Comparison of ENCODE assay signal across 9 cellular contexts in genomic region chr10:6275022-6275997, GRCh38.
A peak's percentile ranks its signal among the peaks of the same experiment; 100 is the strongest.
DNase-seq lines count a peak whose midpoint lies in the region; ATAC-seq, FAIRE-seq and TF ChIP-seq lines count a peak whose summit lies in the region.
"Had no signal": no experiment of that assay in that cellular context is flagged by ENCODE, and none has a peak within 500 bp of the region (broad histone marks: within the 10 kb centered on the region; RNA-seq: fewer than 3 reads in every experiment).

No MANE protein-coding gene starts in this region.

- peaks cover 16% of the 10 kb centered on the region for H3K4me1 ChIP-seq in endothelial cell of umbilical vein (ENCODE audit: control insufficient read depth, extremely low read depth, insufficient read depth, low read length)
- H3K4me1 ChIP-seq in muscle layer of duodenum (ENCODE audit: control insufficient read depth in 1 of 2, insufficient read depth in 2 of 2, low read length in 2 of 2), result peaks cover 0 to 6% of the 10 kb centered on the region in 2 donors

- TF ChIP-seq CTCF in endothelial cell of umbilical vein (IDR thresholded peaks at IDR 0.05; ENCODE audit: extremely low read depth in 1 of 2, insufficient read depth in 1 of 2, low read depth in 1 of 2, low read length in 2 of 2), result peak in 1 of 2 donors; percentile 3

- TF ChIP-seq POLR2A in H54 (IDR thresholded peaks at IDR 0.05; ENCODE audit: low read depth, low read length), result peak; percentile 70
- peak; percentile 42 for TF ChIP-seq POLR2A in endothelial cell of umbilical vein (IDR thresholded peaks at IDR 0.05; ENCODE audit: low read depth, low read length)

- FAIRE-seq in H54 (lab: Jason Lieb, UNC) (peak; percentile 55), endothelial cell of umbilical vein (lab: Jason Lieb, UNC) (peak; percentile 99)

- peak overlapping the region; percentile 26 for H3K4me2 ChIP-seq in endothelial cell of umbilical vein (ENCODE audit: insufficient read depth, low read length)

- intact Hi-C loops in endothelial cell of umbilical vein (cut with micrococcal nuclease), result loop anchor here (1.0 kb wide), 4 partner anchors 36 to 187 kb away; partner anchors contain the start of gene PFKFB3

- H3K27me3 ChIP-seq in endothelial cell of umbilical vein (ENCODE audit: control insufficient read depth in 2 of 2, insufficient read depth in 2 of 2, low read length in 2 of 2), result no peaks in the 10 kb centered on the region
- H3K27me3 ChIP-seq in muscle layer of duodenum (ENCODE audit: low read depth, low read length), result no peaks in the 10 kb centered on the region

- H3K9me3 ChIP-seq in endothelial cell of umbilical vein (replicated peaks; ENCODE audit: control insufficient read depth, insufficient read depth, low read length) (no peaks in the 10 kb centered on the region), muscle layer of duodenum (ENCODE audit: control insufficient read depth in 1 of 2, low read length in 2 of 2) (no peaks in the 10 kb centered on the region)

- POLR2A ChIA-PET in endothelial cell of umbilical vein (lab: Charles Lee), result interaction anchor here (0.8 to 1.2 kb wide), 3 partner anchors 11 to 126 kb away, joined by 3 to 8 read pairs (median 3); partner anchors contain the start of gene PFKFB3

- dilution Hi-C loops in endothelial cell of umbilical vein (cut with MboI; ENCODE audit: extremely low pct_ligation_motif_present, low sequenced_read_pairs), result no loop called here

- BruUV-seq in endothelial cell of umbilical vein (replicated peaks; lab: Mats Ljungman, UMichigan), result TSS peak; percentile 83

- no peaks in the 10 kb centered on the region for H3K79me2 ChIP-seq in endothelial cell of umbilical vein (ENCODE audit: control insufficient read depth, insufficient read depth, low read length)

- no peaks in the 10 kb centered on the region for H4K20me1 ChIP-seq in endothelial cell of umbilical vein (replicated peaks; ENCODE audit: control insufficient read depth, extremely low read depth, insufficient read depth, low read length)

- peak overlapping the region; percentile 54 for H3K9ac ChIP-seq in endothelial cell of umbilical vein (replicated peaks; ENCODE audit: extremely low read depth, insufficient read depth, low read length)

- no peaks in the 10 kb centered on the region for H3K9me1 ChIP-seq in endothelial cell of umbilical vein (replicated peaks; ENCODE audit: control insufficient read depth, extremely low read depth, insufficient read depth, low read length)

- H3K27ac ChIP-seq in endothelial cell of umbilical vein (ENCODE audit: insufficient read depth, low read depth, low read length) (peak overlapping the region; percentile 88), muscle layer of duodenum (ENCODE audit: low read length) (peak overlapping the region; percentile 53)
- H3K27ac ChIP-seq: SK-N-MC had no signal

- H3K4me3 ChIP-seq in endothelial cell of umbilical vein (replicated peaks in 1 of 3; ENCODE audit: insufficient read depth in 1 of 3, low read depth in 1 of 3, low read length in 3 of 3) (peak overlapping the region in 1 of 3 experiments; percentile 20), muscle layer of duodenum (ENCODE audit: low read depth in 1 of 2, low read length in 2 of 2) (peak overlapping the region in 1 of 2 donors; percentile 17)
- H3K4me3 ChIP-seq: SK-N-MC had no signal

- CTCF ChIA-PET in endothelial cell of umbilical vein (lab: Charles Lee), result interaction anchor here (0.9 to 1.7 kb wide), 10 partner anchors 10 to 189 kb away, joined by 3 to 15 read pairs (median 4); partner anchors contain the start of gene PFKFB3

- H3K36me3 ChIP-seq in endothelial cell of umbilical vein (ENCODE audit: control insufficient read depth in 2 of 2, extremely low read depth in 1 of 2, insufficient read depth in 2 of 2, low read length in 2 of 2), result no peaks in the 10 kb centered on the region
- H3K36me3 ChIP-seq in muscle layer of duodenum (ENCODE audit: control insufficient read depth in 1 of 2, insufficient read depth in 2 of 2, low read length in 2 of 2), result no peaks in the 10 kb centered on the region

- peak; percentile 98 for DNase-seq in Daoy (ENCODE audit: low read depth)
- peak; percentile 85 for DNase-seq in H54 (ENCODE audit: insufficient read length, low spot score)
- DNase-seq in NCI-H446 treated with DMSO at 0.1 percent for 48 hours (lab: John Stamatoyannopoulos, UW), result peak; percentile 20
- DNase-seq in activated T-cell treated with anti-CD3 and anti-CD28 coated beads for 1 hour (ENCODE audit: low read depth), result peak; percentile 64
- peak; percentile 94 for DNase-seq in endothelial cell of umbilical vein (ENCODE audit: low read depth, low spot score)
- peak; percentile 84 for DNase-seq in stimulated activated CD8-positive, alpha-beta memory T cell treated with anti-CD3 and anti-CD28 coated beads, Interleukin-4, amount 100 ng/mL, for 24 hours (ENCODE audit: low read depth)

- peak overlapping the region; percentile 70 for H2AFZ ChIP-seq in endothelial cell of umbilical vein (ENCODE audit: low read depth, low read length)

- ATAC-seq in GM19324 (IDR thresholded peaks at IDR 0.05; ENCODE audit: low FRiP score, unreplicated experiment), result no peak

TF ChIP-seq in endothelial cell of umbilical vein, 7 proteins besides CTCF, POLR2A, EP300 and RAD21:
- TF ChIP-seq JUN (IDR thresholded peaks at IDR 0.05; ENCODE audit: borderline replicate concordance, insufficient read depth, insufficient read length, low read depth), result peak; percentile 94
- TF ChIP-seq POLR2AphosphoS5 (IDR thresholded peaks at IDR 0.05; ENCODE audit: insufficient read depth, low read depth, low read length), result peak; percentile 88
- no peak for TF ChIP-seq MAX (IDR thresholded peaks at IDR 0.05; ENCODE audit: insufficient read depth, insufficient read length)
- no peak for TF ChIP-seq EZH2 (IDR thresholded peaks at IDR 0.05; ENCODE audit: borderline replicate concordance, low read depth, low read length, severe bottlenecking)
- TF ChIP-seq MYC (IDR thresholded peaks at IDR 0.05; ENCODE audit: low read depth, low read length), result peak; percentile 88
- peak; percentile 99 for TF ChIP-seq FOS (IDR thresholded peaks at IDR 0.05; ENCODE audit: borderline replicate concordance, insufficient read depth, low read length)
- TF ChIP-seq GATA2 (IDR thresholded peaks at IDR 0.05; ENCODE audit: insufficient read depth, insufficient read length, low read depth, low read length), result no peak
TF ChIP-seq in endothelial cell of umbilical vein: peak in this region for 4.

Comparison
In these comparisons a context has a peak if more than half of its experiments do, and no peak if none do; other contexts are left out.
1. DNase-seq: peak in every context shown above with its lines; median percentile 98 in Daoy; 94 in endothelial cell of umbilical vein; 85 in H54; 84 in stimulated activated CD8-positive, alpha-beta memory T cell treated with anti-CD3 and anti-CD28 coated beads, Interleukin-4, amount 100 ng/mL, for 24 hours; 64 in activated T-cell treated with anti-CD3 and anti-CD28 coated beads for 1 hour; 20 in NCI-H446 treated with DMSO at 0.1 percent for 48 hours.